Comparison of ENCODE assay signal across 23 cellular contexts in the genomic region with DNA sequence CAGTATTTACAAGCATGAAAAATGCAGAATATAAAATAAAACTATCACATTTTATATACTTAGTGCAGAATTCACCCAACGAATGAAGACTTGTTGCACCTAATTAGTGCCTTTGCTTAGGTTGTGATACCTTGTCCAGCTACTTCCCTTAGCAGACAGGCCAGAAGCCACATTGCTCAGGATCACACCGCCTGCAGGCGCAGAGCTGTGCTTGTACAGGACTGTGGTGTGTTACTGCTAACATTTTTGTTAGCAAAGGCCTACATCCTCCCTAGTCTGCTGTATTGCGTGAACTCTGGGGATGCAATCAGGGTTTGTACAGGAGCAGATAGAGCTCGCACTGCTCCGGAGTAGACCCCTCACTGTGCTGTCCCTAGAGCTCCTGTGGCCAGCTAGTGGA.
"Had no signal": no experiment of that assay in that cellular context is flagged by ENCODE, and none has a peak within 500 bp of the region (broad histone marks: within the 10 kb centered on the region; RNA-seq: fewer than 3 reads in every experiment).

No MANE protein-coding gene starts in this region.

- H3K4me3 ChIP-seq: coronary artery, heart right ventricle, lower lobe of right lung, prostate gland, right atrium auricular region, smooth muscle cell, stomach, thyroid gland had no signal

- H3K4me1 ChIP-seq: heart right ventricle, lower lobe of right lung, prostate gland, right atrium auricular region, stomach had no signal

- ATAC-seq: effector memory CD8-positive, alpha-beta T cell; heart right ventricle; left ventricle myocardium superior; lower lobe of right lung; naive thymus-derived CD8-positive, alpha-beta T cell; sciatic nerve; stimulated activated effector memory CD8-positive, alpha-beta T cell treated with anti-CD3 and anti-CD28 coated beads, Interleukin-12 subunit alpha, Interleukin-12 subunit beta, amount 100 ng/mL, for 72 hours had no signal

- H3K27ac ChIP-seq: coronary artery, heart right ventricle, lower lobe of right lung, prostate gland, right atrium auricular region, stomach, thyroid gland had no signal

- DNase-seq: dermis blood vessel endothelial cell; effector memory CD8-positive, alpha-beta T cell; glutamatergic neuron; heart right ventricle; hypothalamus; immature natural killer cell; left ventricle myocardium superior; lower lobe of right lung; naive thymus-derived CD8-positive, alpha-beta T cell; nephron progenitor cell; nucleus accumbens; stimulated activated CD4-positive, alpha-beta T cell treated with anti-CD3 and anti-CD28 coated beads, Interleukin-12 subunit alpha, Interleukin-12 subunit beta, amount 100 ng/mL, for 4 hours; stimulated activated CD4-positive, alpha-beta T cell treated with anti-CD3 and anti-CD28 coated beads, Interleukin-1b, Interleukin-23, amount 100 ng/mL, for 48 hours; stimulated activated CD4-positive, alpha-beta T cell treated with anti-CD3 and anti-CD28 coated beads, Interleukin-4, amount 100 ng/mL, for 1 hour; stimulated activated naive CD4-positive, alpha-beta T cell treated with Interleukin-2 at 50 U/mL for 16 hours; stomach had no signal

- H3K27me3 ChIP-seq: heart right ventricle, right atrium auricular region, stomach, thyroid gland had no signal

- H3K9me3 ChIP-seq: lower lobe of right lung, prostate gland, right atrium auricular region, thyroid gland had no signal

- H3K36me3 ChIP-seq: heart right ventricle, lower lobe of right lung, prostate gland, right atrium auricular region, stomach, thyroid gland had no signal
